ENCODE assay signal across 1 cellular context in the genomic region with DNA sequence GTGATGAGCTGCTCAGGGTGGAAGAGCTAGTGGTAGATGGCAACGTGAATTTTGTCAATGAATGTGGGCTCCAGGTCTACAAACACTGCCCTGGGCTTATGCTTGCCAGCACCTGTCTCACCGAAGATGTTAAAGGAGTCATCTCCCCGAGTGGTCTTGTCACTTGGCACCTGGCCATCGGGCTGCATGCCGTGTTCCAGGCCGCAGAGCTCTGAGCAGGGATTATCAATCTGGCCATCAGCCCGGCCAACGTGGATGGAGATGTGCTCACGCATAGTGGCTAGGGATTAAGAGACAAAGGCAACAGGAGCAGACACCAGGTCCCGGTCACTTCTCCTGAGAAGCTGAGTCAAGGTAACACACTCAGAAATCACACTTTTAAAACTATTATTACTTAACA.
TF ChIP-seq lines count a peak whose summit lies in the region.

No MANE protein-coding gene starts in this region.

TF ChIP-seq in SK-N-SH, 30 proteins besides CTCF, POLR2A, EP300 and RAD21:
- no peak for TF ChIP-seq TEAD4 (IDR thresholded peaks at IDR 0.05; ENCODE audit: borderline replicate concordance, insufficient read depth)
- peak; percentile 80 for TF ChIP-seq NFIC (IDR thresholded peaks at IDR 0.05; ENCODE audit: borderline replicate concordance)
- TF ChIP-seq IRF3 (IDR thresholded peaks at IDR 0.05; ENCODE audit: low read depth, low read length) = no peak
- TF ChIP-seq JUND (IDR thresholded peaks at IDR 0.05) = no peak
- TF ChIP-seq MXI1 (IDR thresholded peaks at IDR 0.05; ENCODE audit: low read depth, low read length) = no peak
- TF ChIP-seq TAF1 (IDR thresholded peaks at IDR 0.05; ENCODE audit: borderline replicate concordance, low read depth, low read length) = no peak
- no peak for TF ChIP-seq POLR2AphosphoS5 (IDR thresholded peaks at IDR 0.05; ENCODE audit: low read depth, low read length)
- peak; percentile 88 for TF ChIP-seq GATA2 (CRISPR knock-in tag; IDR thresholded peaks at IDR 0.05)
- TF ChIP-seq, protein P1, sequence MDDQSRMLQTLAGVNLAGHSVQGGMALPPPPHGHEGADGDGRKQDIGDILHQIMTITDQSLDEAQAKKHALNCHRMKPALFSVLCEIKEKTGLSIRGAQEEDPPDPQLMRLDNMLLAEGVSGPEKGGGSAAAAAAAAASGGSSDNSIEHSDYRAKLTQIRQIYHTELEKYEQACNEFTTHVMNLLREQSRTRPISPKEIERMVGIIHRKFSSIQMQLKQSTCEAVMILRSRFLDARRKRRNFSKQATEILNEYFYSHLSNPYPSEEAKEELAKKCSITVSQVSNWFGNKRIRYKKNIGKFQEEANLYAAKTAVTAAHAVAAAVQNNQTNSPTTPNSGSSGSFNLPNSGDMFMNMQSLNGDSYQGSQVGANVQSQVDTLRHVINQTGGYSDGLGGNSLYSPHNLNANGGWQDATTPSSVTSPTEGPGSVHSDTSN (IDR thresholded peaks at IDR 0.05) = no peak
- TF ChIP-seq TCF12 (IDR thresholded peaks at IDR 0.05) = peak; percentile 33; the same call in 1 of the 2 replicates
- no peak for TF ChIP-seq SIN3A (IDR thresholded peaks at IDR 0.05; ENCODE audit: borderline replicate concordance, low read depth, low read length)
- TF ChIP-seq RXRA (IDR thresholded peaks at IDR 0.05; ENCODE audit: borderline replicate concordance, low read depth) = no peak
- no peak for TF ChIP-seq FOXM1 (IDR thresholded peaks at IDR 0.05; ENCODE audit: low read depth)
- TF ChIP-seq GABPA (IDR thresholded peaks at IDR 0.05; ENCODE audit: low read depth) = no peak
- TF ChIP-seq MAX (IDR thresholded peaks at IDR 0.05; ENCODE audit: low read depth) = no peak
- TF ChIP-seq, protein P2, sequence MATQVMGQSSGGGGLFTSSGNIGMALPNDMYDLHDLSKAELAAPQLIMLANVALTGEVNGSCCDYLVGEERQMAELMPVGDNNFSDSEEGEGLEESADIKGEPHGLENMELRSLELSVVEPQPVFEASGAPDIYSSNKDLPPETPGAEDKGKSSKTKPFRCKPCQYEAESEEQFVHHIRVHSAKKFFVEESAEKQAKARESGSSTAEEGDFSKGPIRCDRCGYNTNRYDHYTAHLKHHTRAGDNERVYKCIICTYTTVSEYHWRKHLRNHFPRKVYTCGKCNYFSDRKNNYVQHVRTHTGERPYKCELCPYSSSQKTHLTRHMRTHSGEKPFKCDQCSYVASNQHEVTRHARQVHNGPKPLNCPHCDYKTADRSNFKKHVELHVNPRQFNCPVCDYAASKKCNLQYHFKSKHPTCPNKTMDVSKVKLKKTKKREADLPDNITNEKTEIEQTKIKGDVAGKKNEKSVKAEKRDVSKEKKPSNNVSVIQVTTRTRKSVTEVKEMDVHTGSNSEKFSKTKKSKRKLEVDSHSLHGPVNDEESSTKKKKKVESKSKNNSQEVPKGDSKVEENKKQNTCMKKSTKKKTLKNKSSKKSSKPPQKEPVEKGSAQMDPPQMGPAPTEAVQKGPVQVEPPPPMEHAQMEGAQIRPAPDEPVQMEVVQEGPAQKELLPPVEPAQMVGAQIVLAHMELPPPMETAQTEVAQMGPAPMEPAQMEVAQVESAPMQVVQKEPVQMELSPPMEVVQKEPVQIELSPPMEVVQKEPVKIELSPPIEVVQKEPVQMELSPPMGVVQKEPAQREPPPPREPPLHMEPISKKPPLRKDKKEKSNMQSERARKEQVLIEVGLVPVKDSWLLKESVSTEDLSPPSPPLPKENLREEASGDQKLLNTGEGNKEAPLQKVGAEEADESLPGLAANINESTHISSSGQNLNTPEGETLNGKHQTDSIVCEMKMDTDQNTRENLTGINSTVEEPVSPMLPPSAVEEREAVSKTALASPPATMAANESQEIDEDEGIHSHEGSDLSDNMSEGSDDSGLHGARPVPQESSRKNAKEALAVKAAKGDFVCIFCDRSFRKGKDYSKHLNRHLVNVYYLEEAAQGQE (IDR thresholded peaks at IDR 0.05; ENCODE audit: low read depth, low read length) = no peak
- TF ChIP-seq YY1 (IDR thresholded peaks at IDR 0.05; ENCODE audit: low read depth) = no peak
- TF ChIP-seq, protein P3, sequence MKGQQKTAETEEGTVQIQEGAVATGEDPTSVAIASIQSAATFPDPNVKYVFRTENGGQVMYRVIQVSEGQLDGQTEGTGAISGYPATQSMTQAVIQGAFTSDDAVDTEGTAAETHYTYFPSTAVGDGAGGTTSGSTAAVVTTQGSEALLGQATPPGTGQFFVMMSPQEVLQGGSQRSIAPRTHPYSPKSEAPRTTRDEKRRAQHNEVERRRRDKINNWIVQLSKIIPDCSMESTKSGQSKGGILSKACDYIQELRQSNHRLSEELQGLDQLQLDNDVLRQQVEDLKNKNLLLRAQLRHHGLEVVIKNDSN (IDR thresholded peaks at IDR 0.05; ENCODE audit: borderline replicate concordance, low read depth) = no peak
- TF ChIP-seq RFX5 (IDR thresholded peaks at IDR 0.05; ENCODE audit: low read length) = no peak
